Comparison of ENCODE assay signal across 36 cellular contexts in the genomic region with DNA sequence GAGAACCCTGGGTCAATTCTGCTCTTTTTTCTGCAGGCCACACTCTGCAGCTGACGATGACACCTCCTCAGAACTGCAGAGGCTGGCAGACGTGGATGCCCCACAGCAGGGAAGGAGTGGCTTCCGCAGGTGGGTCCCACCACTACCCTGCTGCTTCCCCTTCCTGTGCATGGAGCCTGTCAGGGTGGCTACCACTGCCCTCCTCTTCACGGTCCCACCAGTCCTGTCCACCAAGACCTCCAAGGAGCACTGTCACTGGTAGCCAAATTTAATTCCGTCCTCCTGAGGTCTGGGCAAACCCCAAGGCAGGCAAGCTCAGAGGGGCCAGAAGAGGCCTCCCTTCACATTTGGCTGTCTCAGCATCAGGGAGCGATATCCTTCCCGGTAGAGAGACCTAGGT. TPM values are rescaled to one million over a fixed set of nuclear protein-coding genes. Genes with fewer than 3 reads are reported as not detected.
"Had no signal": no experiment of that assay in that cellular context is flagged by ENCODE, and none has a peak within 500 bp of the region (broad histone marks: within the 10 kb centered on the region; RNA-seq: fewer than 3 reads in every experiment).

No MANE protein-coding gene starts in this region.

- H3K9me3 ChIP-seq: adrenal gland, body of pancreas, breast epithelium had no signal

- ATAC-seq: activated CD8-positive, alpha-beta T cell treated with anti-CD3 and anti-CD28 coated beads for 36 hours; activated naive CD4-positive, alpha-beta T cell treated with anti-CD3 and anti-CD28 coated beads, Interleukin-2, amount 50 U/mL, for 72 hours; activated T-cell treated with anti-CD3 and anti-CD28 coated beads, Interleukin-2, amount 50 U/mL, for 4 hours; activated T-cell treated with anti-CD3 and anti-CD28 coated beads, Interleukin-2, amount 50 U/mL, for 72 hours; activated T-helper 17 cell treated with anti-CD3 and anti-CD28 coated beads, Interleukin-2, amount 50 U/mL, for 72 hours; body of pancreas had no signal

- H3K4me1 ChIP-seq: adrenal gland, body of pancreas, breast epithelium had no signal

- DNase-seq: activated B cell treated with CpG ODN at 0.5 μM for 24 hours; activated CD4-positive, alpha-beta memory T cell treated with anti-CD3 and anti-CD28 coated beads for 36 hours; activated CD4-positive, alpha-beta T cell treated with anti-CD3 and anti-CD28 coated beads for 4 hours; activated CD4-positive, alpha-beta T cell treated with anti-CD3 and anti-CD28 coated beads, Interleukin-2, amount 10 ng/mL, durations not matched to agents 24 days and 14 days; activated CD4-positive, alpha-beta T cell treated with anti-CD3 and anti-CD28 coated beads, Interleukin-2, amount 50 U/mL, for 1 hour; activated CD4-positive, alpha-beta T cell treated with anti-CD3 and anti-CD28 coated beads, Interleukin-2, amount 50 U/mL, for 4 hours; activated CD4-positive, CD25-positive, alpha-beta regulatory T cell treated with anti-CD3 and anti-CD28 coated beads, Interleukin-2, amount 50 U/mL, for 72 hours; activated CD8-positive, alpha-beta memory T cell treated with anti-CD3 and anti-CD28 coated beads, Interleukin-2, amount 50 U/mL, for 4 hours; activated CD8-positive, alpha-beta T cell treated with anti-CD3 and anti-CD28 coated beads for 36 hours; activated effector memory CD4-positive, alpha-beta T cell treated with anti-CD3 and anti-CD28 coated beads, Interleukin-2, amount 50 U/mL, for 16 hours; activated gamma-delta T cell treated with Interleukin-2 at 50 U/mL for 16 hours; activated naive CD4-positive, alpha-beta T cell; activated naive CD4-positive, alpha-beta T cell treated with anti-CD3 and anti-CD28 coated beads for 36 hours; activated naive CD4-positive, alpha-beta T cell treated with anti-CD3 and anti-CD28 coated beads, Interleukin-2, amount 50 U/mL, for 16 hours; activated naive CD8-positive, alpha-beta T cell treated with anti-CD3 and anti-CD28 coated beads for 36 hours; activated T-cell treated with anti-CD3 and anti-CD28 coated beads for 4 hours; activated T-cell treated with anti-CD3 and anti-CD28 coated beads, Interleukin-2, amount 50 U/mL, for 1 hour; activated T-cell treated with anti-CD3 and anti-CD28 coated beads, Interleukin-2, amount 50 U/mL, for 4 hours; activated T-cell treated with anti-CD3 and anti-CD28 coated beads, Interleukin-2, amount 50 U/mL, for 72 hours; adrenal gland; amniotic stem cell; body of pancreas; brain microvascular endothelial cell; central memory CD4-positive, alpha-beta T cell; T-helper 1 cell; T-helper 2 cell; T-helper 9 cell had no signal

- H3K4me3 ChIP-seq: adrenal gland, body of pancreas, breast epithelium had no signal

- H3K27me3 ChIP-seq: adrenal gland, body of pancreas, brain microvascular endothelial cell had no signal

- H3K27ac ChIP-seq: adrenal gland, body of pancreas, brain microvascular endothelial cell, breast epithelium, VCaP had no signal

- H3K36me3 ChIP-seq: adrenal gland, brain microvascular endothelial cell, breast epithelium had no signal

RNA-seq across cellular contexts. Expression of a gene that starts 4.2 kb away (rescaled TPM):
- total RNA-seq: activated B cell treated with CpG ODN at 0.5 μM for 24 hours; activated CD4-positive, alpha-beta memory T cell treated with anti-CD3 and anti-CD28 coated beads for 36 hours; activated CD4-positive, alpha-beta T cell treated with anti-CD3 and anti-CD28 coated beads, Interleukin-2, amount 10 ng/mL, durations not matched to agents 24 days and 14 days; activated CD8-positive, alpha-beta memory T cell treated with anti-CD3 and anti-CD28 coated beads for 36 hours; activated CD8-positive, alpha-beta T cell treated with anti-CD3 and anti-CD28 coated beads for 36 hours; activated naive CD4-positive, alpha-beta T cell treated with anti-CD3 and anti-CD28 coated beads for 36 hours; activated naive CD4-positive, alpha-beta T cell treated with anti-CD3 and anti-CD28 coated beads, Interleukin-2, amount 50 U/mL, for 72 hours; activated naive CD8-positive, alpha-beta T cell treated with anti-CD3 and anti-CD28 coated beads for 36 hours; activated T-cell treated with anti-CD3 and anti-CD28 coated beads, Interleukin-2, amount 50 U/mL, for 4 hours; activated T-cell treated with anti-CD3 and anti-CD28 coated beads, Interleukin-2, amount 50 U/mL, for 72 hours; activated T-helper 1 cell treated with anti-CD3 and anti-CD28 coated beads, Interleukin-12 subunit alpha, Interleukin-12 subunit beta, Interleukin-2, Interleukin-4 antibody, amounts not matched to agents 30 ng/mL and 10 ng/mL and 1 ng/mL, durations not matched to agents 14 hours and 24 hours and 36 hours; activated T-helper 17 cell treated with anti-CD3 and anti-CD28 coated beads, Interleukin-2, amount 50 U/mL, for 72 hours; adrenal gland; aorta; astrocyte; body of pancreas; breast epithelium; cardiac septum had no signal
- polyA plus RNA-seq: adrenal gland, aorta had no signal

RNA-seq across cellular contexts. Expression of a gene that starts 22.9 kb away (rescaled TPM):
- total RNA-seq: activated B cell treated with CpG ODN at 0.5 μM for 24 hours; activated CD4-positive, alpha-beta memory T cell treated with anti-CD3 and anti-CD28 coated beads for 36 hours; activated CD4-positive, alpha-beta T cell treated with anti-CD3 and anti-CD28 coated beads, Interleukin-2, amount 10 ng/mL, durations not matched to agents 24 days and 14 days; activated CD8-positive, alpha-beta memory T cell treated with anti-CD3 and anti-CD28 coated beads for 36 hours; activated CD8-positive, alpha-beta T cell treated with anti-CD3 and anti-CD28 coated beads for 36 hours; activated naive CD4-positive, alpha-beta T cell treated with anti-CD3 and anti-CD28 coated beads for 36 hours; activated naive CD4-positive, alpha-beta T cell treated with anti-CD3 and anti-CD28 coated beads, Interleukin-2, amount 50 U/mL, for 72 hours; activated naive CD8-positive, alpha-beta T cell treated with anti-CD3 and anti-CD28 coated beads for 36 hours; activated T-cell treated with anti-CD3 and anti-CD28 coated beads, Interleukin-2, amount 50 U/mL, for 4 hours; activated T-cell treated with anti-CD3 and anti-CD28 coated beads, Interleukin-2, amount 50 U/mL, for 72 hours; activated T-helper 1 cell treated with anti-CD3 and anti-CD28 coated beads, Interleukin-12 subunit alpha, Interleukin-12 subunit beta, Interleukin-2, Interleukin-4 antibody, amounts not matched to agents 30 ng/mL and 10 ng/mL and 1 ng/mL, durations not matched to agents 14 hours and 24 hours and 36 hours; activated T-helper 17 cell treated with anti-CD3 and anti-CD28 coated beads, Interleukin-2, amount 50 U/mL, for 72 hours; aorta; astrocyte; body of pancreas; breast epithelium had no signal
- polyA plus RNA-seq: aorta had no signal

RNA-seq across cellular contexts. Expression of a gene that starts 43.5 kb away (rescaled TPM):
- total RNA-seq: activated B cell treated with CpG ODN at 0.5 μM for 24 hours; activated CD4-positive, alpha-beta memory T cell treated with anti-CD3 and anti-CD28 coated beads for 36 hours; activated CD4-positive, alpha-beta T cell treated with anti-CD3 and anti-CD28 coated beads, Interleukin-2, amount 10 ng/mL, durations not matched to agents 24 days and 14 days; activated CD8-positive, alpha-beta memory T cell treated with anti-CD3 and anti-CD28 coated beads for 36 hours; activated CD8-positive, alpha-beta T cell treated with anti-CD3 and anti-CD28 coated beads for 36 hours; activated naive CD4-positive, alpha-beta T cell treated with anti-CD3 and anti-CD28 coated beads for 36 hours; activated naive CD4-positive, alpha-beta T cell treated with anti-CD3 and anti-CD28 coated beads, Interleukin-2, amount 50 U/mL, for 72 hours; activated naive CD8-positive, alpha-beta T cell treated with anti-CD3 and anti-CD28 coated beads for 36 hours; activated T-cell treated with anti-CD3 and anti-CD28 coated beads, Interleukin-2, amount 50 U/mL, for 4 hours; activated T-cell treated with anti-CD3 and anti-CD28 coated beads, Interleukin-2, amount 50 U/mL, for 72 hours; activated T-helper 1 cell treated with anti-CD3 and anti-CD28 coated beads, Interleukin-12 subunit alpha, Interleukin-12 subunit beta, Interleukin-2, Interleukin-4 antibody, amounts not matched to agents 30 ng/mL and 10 ng/mL and 1 ng/mL, durations not matched to agents 14 hours and 24 hours and 36 hours; activated T-helper 17 cell treated with anti-CD3 and anti-CD28 coated beads, Interleukin-2, amount 50 U/mL, for 72 hours had no signal
- polyA plus RNA-seq: aorta had no signal
